8 cellular contexts compared by ENCODE assay signal in genomic region chr2:23091019-23091418, GRCh38.
"Had no signal": no experiment of that assay in that cellular context is flagged by ENCODE, and none has a peak within 500 bp of the region (broad histone marks: within the 10 kb centered on the region; RNA-seq: fewer than 3 reads in every experiment).

No MANE protein-coding gene starts in this region.

- ATAC-seq: HepG2, K562 had no signal

- H3K4me2 ChIP-seq: KMS-11 had no signal

- H3K4me3 ChIP-seq: K562 had no signal

- DNase-seq: IMR-90, KBM-7, KG1 had no signal

- FAIRE-seq: HepG2, HTR-8/SVneo, K562 had no signal

- H3K27ac ChIP-seq: HL-60, KMS-11 had no signal
